9 cellular contexts compared by ENCODE assay signal in genomic region chr2:96556441-96557330, GRCh38. TPM values are rescaled to one million over a fixed set of nuclear protein-coding genes. Genes with fewer than 3 reads are reported as not detected.
A peak's percentile ranks its signal among the peaks of the same experiment; 100 is the strongest.
DNase-seq lines count a peak whose midpoint lies in the region; ATAC-seq and TF ChIP-seq lines count a peak whose summit lies in the region.
"Had no signal": no experiment of that assay in that cellular context is flagged by ENCODE, and none has a peak within 500 bp of the region (broad histone marks: within the 10 kb centered on the region; RNA-seq: fewer than 3 reads in every experiment).

No MANE protein-coding gene starts in this region.

- no peaks in the 10 kb centered on the region for H3F3A ChIP-seq in GM23338 (replicated peaks; ENCODE audit: low read depth)

- no peaks in the 10 kb centered on the region for H3K9me3 ChIP-seq in effector memory CD4-positive, alpha-beta T cell (ENCODE audit: control insufficient read depth, low read length)

- no peak overlapping the region for H3K27ac Mint-ChIP-seq in GM23338

- no peak; the same call in 2 of the 3 replicates for ATAC-seq in GM23338
- ATAC-seq in HG03565 (IDR thresholded peaks at IDR 0.05; ENCODE audit: unreplicated experiment) = no peak
- no peak for ATAC-seq in HG02678 (IDR thresholded peaks at IDR 0.05; ENCODE audit: unreplicated experiment)

- peaks cover 14% of the 10 kb centered on the region for H3K4me1 Mint-ChIP-seq in GM23338

- H3K36me3 ChIP-seq in effector memory CD4-positive, alpha-beta T cell (ENCODE audit: control insufficient read depth, insufficient read depth, low read length) = peaks cover 13% of the 10 kb centered on the region
- H3K36me3 ChIP-seq in GM23338 (ENCODE audit: insufficient read depth) = no peaks in the 10 kb centered on the region

- H2AFZ ChIP-seq in GM23338 = no peak overlapping the region

- peak; percentile 25 for DNase-seq in GM13977 (ENCODE audit: low spot score)
- DNase-seq in SW 1271 (lab: John Stamatoyannopoulos, UW) = peak; percentile 35 to 38
- DNase-seq in effector memory CD4-positive, alpha-beta T cell = peak in 2 of 3 donors; percentile 31 to 38
- peak; percentile 37 for DNase-seq in stimulated activated CD4-positive, alpha-beta T cell treated with anti-CD3 and anti-CD28 coated beads, Interleukin-2, amount 100 ng/mL, for 4 hours (ENCODE audit: low read depth)
- DNase-seq in GM23338 (ENCODE audit: low spot score) = no peak
- no peak for DNase-seq in NCI-H526 treated with DMSO at 0.1 percent for 48 hours (lab: John Stamatoyannopoulos, UW)

- no peak overlapping the region for H3K4me2 ChIP-seq in GM23338

- in situ Hi-C loops in GM13977 (cut with MboI; ENCODE audit: low pct_unique_long_range_greater_than_20kb, low sequenced_read_pairs, unreplicated experiment) = no loop called here

- H3K9me2 ChIP-seq in GM23338 (ENCODE audit: insufficient read depth) = no peaks in the 10 kb centered on the region

- H3K27ac ChIP-seq in effector memory CD4-positive, alpha-beta T cell (ENCODE audit: insufficient read depth, low read length, poor library complexity, severe bottlenecking) = no peak overlapping the region
- no peak overlapping the region for H3K27ac ChIP-seq in GM23338 (ENCODE audit: low read depth)

- no peaks in the 10 kb centered on the region for H3K27me3 ChIP-seq in effector memory CD4-positive, alpha-beta T cell (replicated peaks; ENCODE audit: control insufficient read depth, insufficient read depth, low read length, poor library complexity, severe bottlenecking)
- no peaks in the 10 kb centered on the region for H3K27me3 ChIP-seq in GM23338 (ENCODE audit: insufficient read depth)

- no peaks in the 10 kb centered on the region for H4K20me1 ChIP-seq in GM23338 (replicated peaks; ENCODE audit: insufficient read depth)

- peaks cover 3% of the 10 kb centered on the region; the same call in 2 of the 3 replicates for H3K9me3 Mint-ChIP-seq in GM23338

- peaks cover 16% of the 10 kb centered on the region for H3K27me3 Mint-ChIP-seq in GM23338 (ENCODE audit: insufficient read depth, low read depth, poor library complexity)

- TF ChIP-seq CTCF in GM13977 (IDR thresholded peaks at IDR 0.05; ENCODE audit: extremely low read depth, insufficient read depth, missing control alignments) (no peak), GM23338 (conservative IDR thresholded peaks at IDR 0.05; ENCODE audit: low read depth in 2 of 2) (no peak)

- H3K79me2 ChIP-seq in GM23338 (replicated peaks; ENCODE audit: insufficient read depth) = no peaks in the 10 kb centered on the region

- no peak overlapping the region for H3K4me3 Mint-ChIP-seq in GM23338

- H3K4me3 ChIP-seq in effector memory CD4-positive, alpha-beta T cell (ENCODE audit: insufficient read depth, low read depth, low read length, poor library complexity, severe bottlenecking) = no peak overlapping the region
- no peak overlapping the region for H3K4me3 ChIP-seq in GM23338

- H3K4me1 ChIP-seq in effector memory CD4-positive, alpha-beta T cell (ENCODE audit: control insufficient read depth, insufficient read depth, low read length, poor library complexity, severe bottlenecking) = no peaks in the 10 kb centered on the region
- no peaks in the 10 kb centered on the region for H3K4me1 ChIP-seq in GM23338 (ENCODE audit: insufficient read depth)

- H3K36me3 Mint-ChIP-seq in GM23338 (ENCODE audit: low read depth) = no peaks in the 10 kb centered on the region

TF ChIP-seq in GM23338, 12 proteins besides CTCF, POLR2A, EP300 and RAD21 (continues in another document):
- TF ChIP-seq, protein P1, sequence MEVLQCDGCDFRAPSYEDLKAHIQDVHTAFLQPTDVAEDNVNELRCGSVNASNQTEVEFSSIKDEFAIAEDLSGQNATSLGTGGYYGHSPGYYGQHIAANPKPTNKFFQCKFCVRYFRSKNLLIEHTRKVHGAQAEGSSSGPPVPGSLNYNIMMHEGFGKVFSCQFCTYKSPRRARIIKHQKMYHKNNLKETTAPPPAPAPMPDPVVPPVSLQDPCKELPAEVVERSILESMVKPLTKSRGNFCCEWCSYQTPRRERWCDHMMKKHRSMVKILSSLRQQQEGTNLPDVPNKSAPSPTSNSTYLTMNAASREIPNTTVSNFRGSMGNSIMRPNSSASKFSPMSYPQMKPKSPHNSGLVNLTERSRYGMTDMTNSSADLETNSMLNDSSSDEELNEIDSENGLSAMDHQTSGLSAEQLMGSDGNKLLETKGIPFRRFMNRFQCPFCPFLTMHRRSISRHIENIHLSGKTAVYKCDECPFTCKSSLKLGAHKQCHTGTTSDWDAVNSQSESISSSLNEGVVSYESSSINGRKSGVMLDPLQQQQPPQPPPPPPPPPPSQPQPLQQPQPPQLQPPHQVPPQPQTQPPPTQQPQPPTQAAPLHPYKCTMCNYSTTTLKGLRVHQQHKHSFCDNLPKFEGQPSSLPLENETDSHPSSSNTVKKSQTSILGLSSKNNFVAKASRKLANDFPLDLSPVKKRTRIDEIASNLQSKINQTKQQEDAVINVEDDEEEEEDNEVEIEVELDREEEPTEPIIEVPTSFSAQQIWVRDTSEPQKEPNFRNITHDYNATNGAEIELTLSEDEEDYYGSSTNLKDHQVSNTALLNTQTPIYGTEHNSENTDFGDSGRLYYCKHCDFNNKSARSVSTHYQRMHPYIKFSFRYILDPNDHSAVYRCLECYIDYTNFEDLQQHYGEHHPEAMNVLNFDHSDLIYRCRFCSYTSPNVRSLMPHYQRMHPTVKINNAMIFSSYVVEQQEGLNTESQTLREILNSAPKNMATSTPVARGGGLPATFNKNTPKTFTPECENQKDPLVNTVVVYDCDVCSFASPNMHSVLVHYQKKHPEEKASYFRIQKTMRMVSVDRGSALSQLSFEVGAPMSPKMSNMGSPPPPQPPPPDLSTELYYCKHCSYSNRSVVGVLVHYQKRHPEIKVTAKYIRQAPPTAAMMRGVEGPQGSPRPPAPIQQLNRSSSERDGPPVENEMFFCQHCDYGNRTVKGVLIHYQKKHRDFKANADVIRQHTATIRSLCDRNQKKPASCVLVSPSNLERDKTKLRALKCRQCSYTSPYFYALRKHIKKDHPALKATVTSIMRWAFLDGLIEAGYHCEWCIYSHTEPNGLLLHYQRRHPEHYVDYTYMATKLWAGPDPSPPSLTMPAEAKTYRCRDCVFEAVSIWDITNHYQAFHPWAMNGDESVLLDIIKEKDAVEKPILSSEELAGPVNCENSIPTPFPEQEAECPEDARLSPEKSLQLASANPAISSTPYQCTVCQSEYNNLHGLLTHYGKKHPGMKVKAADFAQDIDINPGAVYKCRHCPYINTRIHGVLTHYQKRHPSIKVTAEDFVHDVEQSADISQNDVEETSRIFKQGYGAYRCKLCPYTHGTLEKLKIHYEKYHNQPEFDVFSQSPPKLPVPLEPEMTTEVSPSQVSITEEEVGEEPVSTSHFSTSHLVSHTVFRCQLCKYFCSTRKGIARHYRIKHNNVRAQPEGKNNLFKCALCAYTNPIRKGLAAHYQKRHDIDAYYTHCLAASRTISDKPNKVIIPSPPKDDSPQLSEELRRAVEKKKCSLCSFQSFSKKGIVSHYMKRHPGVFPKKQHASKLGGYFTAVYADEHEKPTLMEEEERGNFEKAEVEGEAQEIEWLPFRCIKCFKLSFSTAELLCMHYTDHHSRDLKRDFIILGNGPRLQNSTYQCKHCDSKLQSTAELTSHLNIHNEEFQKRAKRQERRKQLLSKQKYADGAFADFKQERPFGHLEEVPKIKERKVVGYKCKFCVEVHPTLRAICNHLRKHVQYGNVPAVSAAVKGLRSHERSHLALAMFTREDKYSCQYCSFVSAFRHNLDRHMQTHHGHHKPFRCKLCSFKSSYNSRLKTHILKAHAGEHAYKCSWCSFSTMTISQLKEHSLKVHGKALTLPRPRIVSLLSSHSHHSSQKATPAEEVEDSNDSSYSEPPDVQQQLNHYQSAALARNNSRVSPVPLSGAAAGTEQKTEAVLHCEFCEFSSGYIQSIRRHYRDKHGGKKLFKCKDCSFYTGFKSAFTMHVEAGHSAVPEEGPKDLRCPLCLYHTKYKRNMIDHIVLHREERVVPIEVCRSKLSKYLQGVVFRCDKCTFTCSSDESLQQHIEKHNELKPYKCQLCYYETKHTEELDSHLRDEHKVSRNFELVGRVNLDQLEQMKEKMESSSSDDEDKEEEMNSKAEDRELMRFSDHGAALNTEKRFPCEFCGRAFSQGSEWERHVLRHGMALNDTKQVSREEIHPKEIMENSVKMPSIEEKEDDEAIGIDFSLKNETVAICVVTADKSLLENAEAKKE (CRISPR knock-in tag; IDR thresholded peaks at IDR 0.05) = no peak
- no peak for TF ChIP-seq ZNF331 (CRISPR knock-in tag; IDR thresholded peaks at IDR 0.05; ENCODE audit: low read depth)
- TF ChIP-seq JUNB (IDR thresholded peaks at IDR 0.05; ENCODE audit: unreplicated experiment) = no peak
- no peak for TF ChIP-seq POLR2AphosphoS5 (IDR thresholded peaks at IDR 0.05; ENCODE audit: low read depth)
- TF ChIP-seq, protein P2, sequence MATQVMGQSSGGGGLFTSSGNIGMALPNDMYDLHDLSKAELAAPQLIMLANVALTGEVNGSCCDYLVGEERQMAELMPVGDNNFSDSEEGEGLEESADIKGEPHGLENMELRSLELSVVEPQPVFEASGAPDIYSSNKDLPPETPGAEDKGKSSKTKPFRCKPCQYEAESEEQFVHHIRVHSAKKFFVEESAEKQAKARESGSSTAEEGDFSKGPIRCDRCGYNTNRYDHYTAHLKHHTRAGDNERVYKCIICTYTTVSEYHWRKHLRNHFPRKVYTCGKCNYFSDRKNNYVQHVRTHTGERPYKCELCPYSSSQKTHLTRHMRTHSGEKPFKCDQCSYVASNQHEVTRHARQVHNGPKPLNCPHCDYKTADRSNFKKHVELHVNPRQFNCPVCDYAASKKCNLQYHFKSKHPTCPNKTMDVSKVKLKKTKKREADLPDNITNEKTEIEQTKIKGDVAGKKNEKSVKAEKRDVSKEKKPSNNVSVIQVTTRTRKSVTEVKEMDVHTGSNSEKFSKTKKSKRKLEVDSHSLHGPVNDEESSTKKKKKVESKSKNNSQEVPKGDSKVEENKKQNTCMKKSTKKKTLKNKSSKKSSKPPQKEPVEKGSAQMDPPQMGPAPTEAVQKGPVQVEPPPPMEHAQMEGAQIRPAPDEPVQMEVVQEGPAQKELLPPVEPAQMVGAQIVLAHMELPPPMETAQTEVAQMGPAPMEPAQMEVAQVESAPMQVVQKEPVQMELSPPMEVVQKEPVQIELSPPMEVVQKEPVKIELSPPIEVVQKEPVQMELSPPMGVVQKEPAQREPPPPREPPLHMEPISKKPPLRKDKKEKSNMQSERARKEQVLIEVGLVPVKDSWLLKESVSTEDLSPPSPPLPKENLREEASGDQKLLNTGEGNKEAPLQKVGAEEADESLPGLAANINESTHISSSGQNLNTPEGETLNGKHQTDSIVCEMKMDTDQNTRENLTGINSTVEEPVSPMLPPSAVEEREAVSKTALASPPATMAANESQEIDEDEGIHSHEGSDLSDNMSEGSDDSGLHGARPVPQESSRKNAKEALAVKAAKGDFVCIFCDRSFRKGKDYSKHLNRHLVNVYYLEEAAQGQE (IDR thresholded peaks at IDR 0.05; ENCODE audit: unreplicated experiment) = no peak
- no peak for TF ChIP-seq NANOG (IDR thresholded peaks at IDR 0.05; ENCODE audit: borderline replicate concordance)
- TF ChIP-seq STAT1 (IDR thresholded peaks at IDR 0.05; ENCODE audit: unreplicated experiment) = no peak
- no peak for TF ChIP-seq CREB1 (CRISPR knock-in tag; IDR thresholded peaks at IDR 0.05; ENCODE audit: low read depth)

RNA-seq across cellular contexts. Expression of gene ARID5A, which starts 20.1 kb away (rescaled TPM):
- total RNA-seq in GM23338 (2014; rRNA removed; shearing (Covaris generic)) = 7.1 and 7.7 TPM in 2 replicates
- polyA plus RNA-seq in GM23338 (2016; fragmentation: Nextera tagmentation; extraction: Ambion mirVana) = 5.5 and 5.9 TPM in 2 replicates

RNA-seq across cellular contexts. Expression of gene NEURL3, which starts 51.5 kb away (rescaled TPM):
- not detected in 2 replicates for total RNA-seq in GM23338 (2014; rRNA removed; shearing (Covaris generic))
- polyA plus RNA-seq in GM23338 (2016; fragmentation: Nextera tagmentation; extraction: Ambion mirVana) = 0.21 TPM in 1 of 2 replicates, not detected in the other
- total RNA-seq: pulmonary artery endothelial cell had no signal

Comparison
In these comparisons a context has a peak if more than half of its experiments do, and no peak if none do; other contexts are left out.
1. DNase-seq: peak in GM13977 (single experiment), SW 1271 (2 of 2), effector memory CD4-positive, alpha-beta T cell (2 of 3) and stimulated activated CD4-positive, alpha-beta T cell treated with anti-CD3 and anti-CD28 coated beads, Interleukin-2, amount 100 ng/mL, for 4 hours (single experiment); none in GM23338 (single experiment) and NCI-H526 treated with DMSO at 0.1 percent for 48 hours (single experiment).